Comparison of ENCODE assay signal across 13 cellular contexts in the genomic region with DNA sequence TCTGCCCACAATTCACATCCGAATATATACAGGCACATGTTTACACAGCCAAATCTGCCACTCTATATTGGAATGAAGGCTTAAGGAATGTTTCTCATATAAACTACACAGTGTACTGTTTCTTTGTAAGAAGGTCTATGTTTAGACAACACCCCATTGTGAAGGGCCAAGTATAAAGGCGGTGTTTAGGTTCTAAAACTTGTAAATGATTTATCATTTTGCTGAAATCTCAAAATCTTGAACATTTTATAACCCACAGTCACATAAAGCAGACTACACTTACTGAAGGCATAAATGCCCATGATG.
A peak's percentile ranks its signal among the peaks of the same experiment; 100 is the strongest.
DNase-seq lines count a peak whose midpoint lies in the region; ATAC-seq and TF ChIP-seq lines count a peak whose summit lies in the region.
"Had no signal": no experiment of that assay in that cellular context is flagged by ENCODE, and none has a peak within 500 bp of the region (broad histone marks: within the 10 kb centered on the region; RNA-seq: fewer than 3 reads in every experiment).

No MANE protein-coding gene starts in this region.

- H3K36me3 ChIP-seq in heart left ventricle (peaks cover 0 to 11% (median 3%) of the 10 kb centered on the region in 9 donors), breast epithelium (no peaks in the 10 kb centered on the region), muscle layer of colon (ENCODE audit: insufficient read depth, low read length) (no peaks in the 10 kb centered on the region)

- WGBS in heart left ventricle, 4 donors: 67 to 80% (median 73%) methylated on average over 2 of the region's 2 CpGs

- no peaks in the 10 kb centered on the region for H3K27me3 Mint-ChIP-seq in type B pancreatic cell
- peaks cover 22% of the 10 kb centered on the region for H3K27me3 Mint-ChIP-seq in activated CD4-positive, alpha-beta T cell treated with anti-CD3 and anti-CD28 coated beads, Interleukin-2, amount 10 ng/mL, durations not matched to agents 24 days and 14 days

- peaks cover 17% of the 10 kb centered on the region for H3K36me3 Mint-ChIP-seq in type B pancreatic cell
- peaks cover 2% of the 10 kb centered on the region for H3K36me3 Mint-ChIP-seq in activated CD4-positive, alpha-beta T cell treated with anti-CD3 and anti-CD28 coated beads, Interleukin-2, amount 10 ng/mL, durations not matched to agents 24 days and 14 days (ENCODE audit: low read depth)

- H3K9me3 ChIP-seq in heart left ventricle: no peaks in the 10 kb centered on the region
- H3K9me3 ChIP-seq in breast epithelium: no peaks in the 10 kb centered on the region
- H3K9me3 ChIP-seq in muscle layer of colon (ENCODE audit: low read length): no peaks in the 10 kb centered on the region
- H3K9me3 ChIP-seq: tibial nerve had no signal

- DNase-seq in heart left ventricle: no peak
- no peak for DNase-seq in Right ventricle myocardium inferior (ENCODE audit: missing footprints)
- no peak for DNase-seq in breast epithelium (ENCODE audit: low spot score in 2 of 2)
- DNase-seq in type B pancreatic cell (ENCODE audit: extremely low spot score, unreplicated experiment): no peak
- DNase-seq in activated CD4-positive, alpha-beta T cell treated with anti-CD3 and anti-CD28 coated beads, Interleukin-2, amount 10 ng/mL, durations not matched to agents 24 days and 14 days: no peak
- DNase-seq: activated effector memory CD4-positive, alpha-beta T cell treated with anti-CD3 and anti-CD28 coated beads, Interleukin-2, amount 50 U/mL, for 16 hours; NCI-H446 treated with DMSO at 0.1 percent for 48 hours; stimulated activated CD4-positive, alpha-beta T cell treated with anti-CD3 and anti-CD28 coated beads, Interleukin-15, amount 100 ng/mL, for 24 hours had no signal

- H3K4me3 Mint-ChIP-seq in type B pancreatic cell: peak overlapping the region; percentile 78
- no peak overlapping the region for H3K4me3 Mint-ChIP-seq in activated CD4-positive, alpha-beta T cell treated with anti-CD3 and anti-CD28 coated beads, Interleukin-2, amount 10 ng/mL, durations not matched to agents 24 days and 14 days

- TF ChIP-seq POLR2A in heart left ventricle (IDR thresholded peaks at IDR 0.05): no peak
- TF ChIP-seq POLR2A in breast epithelium (IDR thresholded peaks at IDR 0.05): no peak

- TF ChIP-seq CTCF in heart left ventricle (IDR thresholded peaks at IDR 0.05): no peak
- no peak for TF ChIP-seq CTCF in breast epithelium (IDR thresholded peaks at IDR 0.05)
- TF ChIP-seq CTCF in type B pancreatic cell (conservative IDR thresholded peaks at IDR 0.05): no peak

- peaks cover 0 to 59% (median 0%) of the 10 kb centered on the region in 9 donors for H3K27me3 ChIP-seq in heart left ventricle
- no peaks in the 10 kb centered on the region for H3K27me3 ChIP-seq in breast epithelium
- no peaks in the 10 kb centered on the region for H3K27me3 ChIP-seq in muscle layer of colon (ENCODE audit: control insufficient read depth in 1 of 2, insufficient read depth in 2 of 2, low read length in 2 of 2)
- H3K27me3 ChIP-seq: tibial nerve had no signal

- peak overlapping the region; percentile 44 for H3K27ac Mint-ChIP-seq in type B pancreatic cell
- H3K27ac Mint-ChIP-seq in activated CD4-positive, alpha-beta T cell treated with anti-CD3 and anti-CD28 coated beads, Interleukin-2, amount 10 ng/mL, durations not matched to agents 24 days and 14 days: no peak overlapping the region
- H3K27ac Mint-ChIP-seq: T-helper 2 cell treated with Interferon-gamma antibody and Interleukin-4, amounts not matched to agents 5 μg/mL and 100 μg/mL, for 36 hours had no signal

- H3K4me1 Mint-ChIP-seq in type B pancreatic cell (ENCODE audit: unreplicated experiment): peaks cover 32% of the 10 kb centered on the region
- H3K4me1 Mint-ChIP-seq in activated CD4-positive, alpha-beta T cell treated with anti-CD3 and anti-CD28 coated beads, Interleukin-2, amount 10 ng/mL, durations not matched to agents 24 days and 14 days: peaks cover 16% of the 10 kb centered on the region

- ATAC-seq in heart left ventricle: no peak
- ATAC-seq in Right ventricle myocardium inferior: no peak
- ATAC-seq in HG03378 (IDR thresholded peaks at IDR 0.05; ENCODE audit: unreplicated experiment): no peak
- ATAC-seq in HG02973 (IDR thresholded peaks at IDR 0.05; ENCODE audit: unreplicated experiment): no peak

- H3K27ac ChIP-seq in heart left ventricle (peak overlapping the region in 8 of 12 donors; percentile 65 to 92 (median 85)), breast epithelium (peak overlapping the region; percentile 72 to 73), muscle layer of colon (ENCODE audit: low read depth, low read length) (peak overlapping the region; percentile 83)

- peaks cover 7 to 81% (median 63%) of the 10 kb centered on the region in 12 donors for H3K4me1 ChIP-seq in heart left ventricle
- H3K4me1 ChIP-seq in breast epithelium: peaks cover 0 to 31% of the 10 kb centered on the region in 2 donors
- H3K4me1 ChIP-seq in muscle layer of colon (ENCODE audit: insufficient read depth, low read length): peaks cover 72% of the 10 kb centered on the region

- H3K9ac ChIP-seq in muscle layer of colon (ENCODE audit: low read length): peak overlapping the region; percentile 8

- intact Hi-C loops in heart left ventricle (cut with DNase I) (loop anchor here in 7 of 10 donors (2.0 to 10.0 kb wide), 10 partner anchors 55 to 840 kb away; no protein-coding TSS in a partner anchor), Right ventricle myocardium inferior (cut with DNase I) (loop anchor here (5.0 to 10.0 kb wide), 2 partner anchors 115 to 838 kb away; no protein-coding TSS in a partner anchor), breast epithelium (cut with DNase I; ENCODE audit: low total_unique reads) (no loop called here)
- intact Hi-C loops in activated CD4-positive, alpha-beta T cell treated with anti-CD3 and anti-CD28 coated beads, Interleukin-2, amount 10 ng/mL, durations not matched to agents 24 days and 14 days (cut with micrococcal nuclease): no loop called here

- H3K4me3 ChIP-seq in heart left ventricle (peak overlapping the region in 5 of 12 donors; percentile 54 to 74 (median 59)), breast epithelium (no peak overlapping the region), muscle layer of colon (ENCODE audit: low read depth in 1 of 2, low read length in 2 of 2) (peak overlapping the region in 1 of 2 donors; percentile 80)

- H3K9me3 Mint-ChIP-seq in type B pancreatic cell: no peaks in the 10 kb centered on the region
- peaks cover 9% of the 10 kb centered on the region for H3K9me3 Mint-ChIP-seq in activated CD4-positive, alpha-beta T cell treated with anti-CD3 and anti-CD28 coated beads, Interleukin-2, amount 10 ng/mL, durations not matched to agents 24 days and 14 days

Comparison
In these comparisons a context has a peak if more than half of its experiments do, and no peak if none do; other contexts are left out.
1. intact Hi-C loops: an anchor here in heart left ventricle (2.0 to 10.0 kb wide) and Right ventricle myocardium inferior (5.0 to 10.0 kb wide); none called in breast epithelium and activated CD4-positive, alpha-beta T cell treated with anti-CD3 and anti-CD28 coated beads, Interleukin-2, amount 10 ng/mL, durations not matched to agents 24 days and 14 days.